9 cellular contexts compared by ENCODE assay signal in genomic region chr1:8426996-8427395, GRCh38.
DNase-seq lines count a peak whose midpoint lies in the region; ATAC-seq and TF ChIP-seq lines count a peak whose summit lies in the region.
"Had no signal": no experiment of that assay in that cellular context is flagged by ENCODE, and none has a peak within 500 bp of the region (broad histone marks: within the 10 kb centered on the region; RNA-seq: fewer than 3 reads in every experiment).

No MANE protein-coding gene starts in this region.

- H3K4me1 Mint-ChIP-seq in activated CD4-positive, alpha-beta T cell treated with anti-CD3 and anti-CD28 coated beads, Interleukin-2, amount 10 ng/mL, durations not matched to agents 7 days and 5 days = peaks cover 74% of the 10 kb centered on the region
- H3K4me1 Mint-ChIP-seq in activated naive CD8-positive, alpha-beta T cell treated with anti-CD3 and anti-CD28 coated beads, Interleukin-2, amount 50 U/mL, for 24 hours = peaks cover 71% of the 10 kb centered on the region
- H3K4me1 Mint-ChIP-seq in stimulated activated effector memory CD8-positive, alpha-beta T cell treated with anti-CD3 and anti-CD28 coated beads, Interleukin-12 subunit alpha, Interleukin-12 subunit beta, amount 100 ng/mL, for 72 hours = peaks cover 76% of the 10 kb centered on the region

- POLR2A ChIA-PET in activated CD4-positive, alpha-beta T cell treated with anti-CD3 and anti-CD28 coated beads, Interleukin-2, amount 10 ng/mL, durations not matched to agents 7 days and 5 days (lab: Charles Lee) = no interaction called here

- intact Hi-C loops in mucosa of descending colon (cut with DNase I, micrococcal nuclease) = no loop called here

- peaks cover 16% of the 10 kb centered on the region for H3K4me1 ChIP-seq in mucosa of descending colon (ENCODE audit: low read depth)

- H3K27me3 Mint-ChIP-seq in activated CD4-positive, alpha-beta T cell treated with anti-CD3 and anti-CD28 coated beads, Interleukin-2, amount 10 ng/mL, durations not matched to agents 7 days and 5 days = no peaks in the 10 kb centered on the region
- H3K27me3 Mint-ChIP-seq in activated naive CD8-positive, alpha-beta T cell treated with anti-CD3 and anti-CD28 coated beads, Interleukin-2, amount 50 U/mL, for 24 hours = no peaks in the 10 kb centered on the region

- ATAC-seq in HG03108 (IDR thresholded peaks at IDR 0.05; ENCODE audit: unreplicated experiment) (peak; percentile 2), mucosa of descending colon (no peak)
- ATAC-seq in activated naive CD8-positive, alpha-beta T cell treated with anti-CD3 and anti-CD28 coated beads, Interleukin-2, amount 50 U/mL, for 24 hours = no peak
- no peak for ATAC-seq in stimulated activated effector memory CD8-positive, alpha-beta T cell treated with anti-CD3 and anti-CD28 coated beads, Interleukin-12 subunit alpha, Interleukin-12 subunit beta, amount 100 ng/mL, for 72 hours

- peak overlapping the region; percentile 74 for H3K27ac Mint-ChIP-seq in activated CD4-positive, alpha-beta T cell treated with anti-CD3 and anti-CD28 coated beads, Interleukin-2, amount 10 ng/mL, durations not matched to agents 7 days and 5 days
- peak overlapping the region; percentile 82 for H3K27ac Mint-ChIP-seq in activated naive CD8-positive, alpha-beta T cell treated with anti-CD3 and anti-CD28 coated beads, Interleukin-2, amount 50 U/mL, for 24 hours
- H3K27ac Mint-ChIP-seq in stimulated activated effector memory CD8-positive, alpha-beta T cell treated with anti-CD3 and anti-CD28 coated beads, Interleukin-12 subunit alpha, Interleukin-12 subunit beta, amount 100 ng/mL, for 72 hours = no peak overlapping the region

- H3K36me3 ChIP-seq in mucosa of descending colon (ENCODE audit: low read depth) = no peaks in the 10 kb centered on the region

- peaks cover 33% of the 10 kb centered on the region for H3K36me3 Mint-ChIP-seq in activated CD4-positive, alpha-beta T cell treated with anti-CD3 and anti-CD28 coated beads, Interleukin-2, amount 10 ng/mL, durations not matched to agents 7 days and 5 days (ENCODE audit: low read depth)
- peaks cover 8% of the 10 kb centered on the region for H3K36me3 Mint-ChIP-seq in activated naive CD8-positive, alpha-beta T cell treated with anti-CD3 and anti-CD28 coated beads, Interleukin-2, amount 50 U/mL, for 24 hours (ENCODE audit: low read depth)
- H3K36me3 Mint-ChIP-seq in stimulated activated effector memory CD8-positive, alpha-beta T cell treated with anti-CD3 and anti-CD28 coated beads, Interleukin-12 subunit alpha, Interleukin-12 subunit beta, amount 100 ng/mL, for 72 hours = peaks cover 9% of the 10 kb centered on the region

- no peaks in the 10 kb centered on the region for H3K9me3 ChIP-seq in mucosa of descending colon

- no peaks in the 10 kb centered on the region for H3K9me3 Mint-ChIP-seq in activated CD4-positive, alpha-beta T cell treated with anti-CD3 and anti-CD28 coated beads, Interleukin-2, amount 10 ng/mL, durations not matched to agents 7 days and 5 days
- no peaks in the 10 kb centered on the region for H3K9me3 Mint-ChIP-seq in activated naive CD8-positive, alpha-beta T cell treated with anti-CD3 and anti-CD28 coated beads, Interleukin-2, amount 50 U/mL, for 24 hours
- no peaks in the 10 kb centered on the region for H3K9me3 Mint-ChIP-seq in stimulated activated effector memory CD8-positive, alpha-beta T cell treated with anti-CD3 and anti-CD28 coated beads, Interleukin-12 subunit alpha, Interleukin-12 subunit beta, amount 100 ng/mL, for 72 hours

- H3K4me3 Mint-ChIP-seq in activated CD4-positive, alpha-beta T cell treated with anti-CD3 and anti-CD28 coated beads, Interleukin-2, amount 10 ng/mL, durations not matched to agents 7 days and 5 days = peak overlapping the region; percentile 60
- peak overlapping the region; percentile 27 for H3K4me3 Mint-ChIP-seq in activated naive CD8-positive, alpha-beta T cell treated with anti-CD3 and anti-CD28 coated beads, Interleukin-2, amount 50 U/mL, for 24 hours
- peak overlapping the region; percentile 20 for H3K4me3 Mint-ChIP-seq in stimulated activated effector memory CD8-positive, alpha-beta T cell treated with anti-CD3 and anti-CD28 coated beads, Interleukin-12 subunit alpha, Interleukin-12 subunit beta, amount 100 ng/mL, for 72 hours

- no peak for DNase-seq in activated CD4-positive, alpha-beta T cell treated with anti-CD3 and anti-CD28 coated beads, Interleukin-2, amount 10 ng/mL, durations not matched to agents 7 days and 5 days
- DNase-seq in activated CD4-positive, alpha-beta T cell treated with anti-CD3 and anti-CD28 coated beads, Interleukin-2, amount 50 U/mL, for 48 hours = no peak
- DNase-seq in activated naive CD8-positive, alpha-beta T cell treated with anti-CD3 and anti-CD28 coated beads, Interleukin-2, amount 50 U/mL, for 24 hours = no peak
- DNase-seq in stimulated activated effector memory CD8-positive, alpha-beta T cell treated with anti-CD3 and anti-CD28 coated beads, Interleukin-12 subunit alpha, Interleukin-12 subunit beta, amount 100 ng/mL, for 72 hours (ENCODE audit: low spot score in 2 of 2) = no peak
- DNase-seq in activated gamma-delta T cell (lab: John Stamatoyannopoulos, UW) (no peak), HuH-7 (ENCODE audit: low spot score) (no peak), mucosa of descending colon (no peak)
- DNase-seq: NCI-H1092 treated with DMSO at 0.1 percent for 48 hours had no signal

- H3K4me3 ChIP-seq in mucosa of descending colon = no peak overlapping the region

- CTCF ChIA-PET in activated CD4-positive, alpha-beta T cell treated with anti-CD3 and anti-CD28 coated beads, Interleukin-2, amount 10 ng/mL, durations not matched to agents 7 days and 5 days (lab: Charles Lee) = interaction anchor here (1.5 kb wide), 1 partner anchor 98 kb away, joined by 3 read pairs; no protein-coding TSS in a partner anchor

- TF ChIP-seq CTCF in mucosa of descending colon (IDR thresholded peaks at IDR 0.05) = no peak
